ENCODE assay signal across 1 cellular context in the genomic region with DNA sequence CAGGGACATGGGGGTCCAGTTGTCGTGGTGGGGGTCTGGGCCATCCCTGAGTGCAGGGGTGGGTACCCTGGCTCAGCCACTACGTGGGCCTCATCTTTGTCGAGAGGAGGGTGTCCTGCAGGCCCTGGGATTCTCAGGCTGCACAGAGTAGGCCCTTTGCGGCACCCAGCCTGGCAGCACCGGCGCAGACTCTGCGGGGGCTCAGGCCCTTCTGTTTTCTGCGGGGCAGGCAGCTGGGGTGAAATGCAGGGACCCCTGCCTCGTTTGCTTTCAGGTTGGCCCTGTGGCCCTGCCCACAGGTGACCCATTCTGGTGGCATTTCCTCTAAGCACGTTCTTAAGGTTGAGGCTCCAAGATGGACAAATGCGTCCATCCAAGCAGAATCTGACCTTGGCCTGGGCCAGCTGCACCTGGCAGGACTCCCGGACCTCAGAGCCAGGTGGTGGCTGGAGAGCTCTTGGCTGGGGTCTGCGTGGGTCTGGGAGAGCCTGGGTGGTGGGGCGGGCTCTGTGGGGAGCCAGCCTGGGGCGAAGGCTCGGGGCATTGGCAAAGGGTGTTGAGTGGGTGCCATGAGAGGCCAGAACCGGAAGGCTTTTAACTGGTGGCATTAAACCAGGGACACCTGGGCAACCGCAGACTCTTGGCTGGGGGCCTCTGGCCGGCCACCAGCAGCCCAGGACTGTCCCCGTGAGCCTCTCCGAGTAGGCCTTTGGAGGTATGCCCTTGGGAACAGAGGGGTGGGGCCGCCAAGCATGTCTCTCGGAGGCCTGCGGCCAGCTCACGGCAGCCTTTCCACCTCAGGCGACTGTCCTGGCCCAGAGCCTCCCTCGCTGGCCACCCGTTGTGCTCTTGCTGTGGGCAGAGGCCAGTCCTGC.
TF ChIP-seq lines count a peak whose summit lies in the region.

No MANE protein-coding gene starts in this region.

TF ChIP-seq in K562, 482 proteins besides CTCF, POLR2A, EP300 and RAD21:
- TF ChIP-seq SAFB2 (IDR thresholded peaks at IDR 0.05; ENCODE audit: borderline replicate concordance, low read depth, low read length, severe bottlenecking) = no peak
- 0 out of 2 replicates have a peak, but pooled peaks have one; percentile 15 for TF ChIP-seq ZKSCAN1 (IDR thresholded peaks at IDR 0.05; ENCODE audit: low read depth, low read length)
